ENCODE assay signal across 1 cellular context in genomic region chr6:17930321-17930993, GRCh38.
TF ChIP-seq lines count a peak whose summit lies in the region.

No MANE protein-coding gene starts in this region.

TF ChIP-seq in HepG2, 621 proteins besides CTCF, POLR2A, EP300 and RAD21 (continued from another document and continues in another):
- peak; percentile 75; the same call in 1 of the 2 replicates for TF ChIP-seq AHDC1 (CRISPR knock-in tag; IDR thresholded peaks at IDR 0.05; ENCODE audit: borderline replicate concordance)
- peak; percentile 64; the same call in 1 of the 2 replicates for TF ChIP-seq DPF2 (CRISPR knock-in tag; IDR thresholded peaks at IDR 0.05; ENCODE audit: borderline replicate concordance, low read depth)
- TF ChIP-seq NCOA2 (CRISPR knock-in tag; IDR thresholded peaks at IDR 0.05), result no peak
- TF ChIP-seq HCFC1 (IDR thresholded peaks at IDR 0.05; ENCODE audit: low read depth, low read length), result no peak
- peak; percentile 59 for TF ChIP-seq CEBPG (CRISPR knock-in tag; IDR thresholded peaks at IDR 0.05)
- TF ChIP-seq NR2C2 (CRISPR knock-in tag; IDR thresholded peaks at IDR 0.05; ENCODE audit: borderline replicate concordance), result peak; percentile 27; the same call in 1 of the 2 replicates
- peak; percentile 37; the same call in 1 of the 2 replicates for TF ChIP-seq ISL2 (CRISPR knock-in tag; IDR thresholded peaks at IDR 0.05)
- TF ChIP-seq FOXO1 (CRISPR knock-in tag; IDR thresholded peaks at IDR 0.05), result peak; percentile 49; the same call in 1 of the 2 replicates
- peak; percentile 42; the same call in 1 of the 2 replicates for TF ChIP-seq FOXA1 (IDR thresholded peaks at IDR 0.05)
- peak; percentile 61 for TF ChIP-seq FOXA1 (CRISPR knock-in tag; IDR thresholded peaks at IDR 0.05)
- TF ChIP-seq ZNF703 (CRISPR knock-in tag; IDR thresholded peaks at IDR 0.05; ENCODE audit: borderline replicate concordance), result no peak
- TF ChIP-seq ZBTB40 (IDR thresholded peaks at IDR 0.05), result no peak
- no peak for TF ChIP-seq ZBTB40 (CRISPR knock-in tag; IDR thresholded peaks at IDR 0.05)
- TF ChIP-seq ZNF629 (CRISPR knock-in tag; conservative IDR thresholded peaks at IDR 0.05), result no peak
- TF ChIP-seq HMGA1 (CRISPR knock-in tag; conservative IDR thresholded peaks at IDR 0.05), result no peak
- TF ChIP-seq ZNF468 (CRISPR knock-in tag; IDR thresholded peaks at IDR 0.05), result no peak
- TF ChIP-seq, protein P1, sequence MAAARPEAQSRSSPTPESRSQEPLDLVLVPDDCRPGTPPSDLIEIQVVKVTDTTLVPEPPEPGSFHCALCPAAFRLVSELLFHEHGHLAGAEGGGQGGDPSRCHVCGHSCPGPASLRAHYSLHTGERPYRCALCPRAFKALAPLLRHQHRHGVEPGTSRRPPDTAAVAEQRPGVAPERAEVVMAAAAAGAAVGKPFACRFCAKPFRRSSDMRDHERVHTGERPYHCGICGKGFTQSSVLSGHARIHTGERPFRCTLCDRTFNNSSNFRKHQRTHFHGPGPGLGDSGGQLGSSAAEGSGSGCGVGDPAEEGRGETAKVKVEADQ (CRISPR knock-in tag; IDR thresholded peaks at IDR 0.05; ENCODE audit: borderline replicate concordance), result no peak
- TF ChIP-seq RFX1 (IDR thresholded peaks at IDR 0.05), result no peak
- TF ChIP-seq FOXJ3 (CRISPR knock-in tag; IDR thresholded peaks at IDR 0.05; ENCODE audit: borderline replicate concordance), result peak; percentile 28; the same call in 1 of the 2 replicates
- 0 out of 2 replicates have a peak, but pooled peaks have one; percentile 39 for TF ChIP-seq LCORL (IDR thresholded peaks at IDR 0.05)
- peak; percentile 65; the same call in 1 of the 2 replicates for TF ChIP-seq LCORL (CRISPR knock-in tag; IDR thresholded peaks at IDR 0.05)
- TF ChIP-seq HMG20A (CRISPR knock-in tag; IDR thresholded peaks at IDR 0.05; ENCODE audit: borderline replicate concordance), result peak; percentile 60; the same call in 1 of the 2 replicates
- no peak for TF ChIP-seq SMARCC2 (IDR thresholded peaks at IDR 0.05)
- TF ChIP-seq, protein P2, sequence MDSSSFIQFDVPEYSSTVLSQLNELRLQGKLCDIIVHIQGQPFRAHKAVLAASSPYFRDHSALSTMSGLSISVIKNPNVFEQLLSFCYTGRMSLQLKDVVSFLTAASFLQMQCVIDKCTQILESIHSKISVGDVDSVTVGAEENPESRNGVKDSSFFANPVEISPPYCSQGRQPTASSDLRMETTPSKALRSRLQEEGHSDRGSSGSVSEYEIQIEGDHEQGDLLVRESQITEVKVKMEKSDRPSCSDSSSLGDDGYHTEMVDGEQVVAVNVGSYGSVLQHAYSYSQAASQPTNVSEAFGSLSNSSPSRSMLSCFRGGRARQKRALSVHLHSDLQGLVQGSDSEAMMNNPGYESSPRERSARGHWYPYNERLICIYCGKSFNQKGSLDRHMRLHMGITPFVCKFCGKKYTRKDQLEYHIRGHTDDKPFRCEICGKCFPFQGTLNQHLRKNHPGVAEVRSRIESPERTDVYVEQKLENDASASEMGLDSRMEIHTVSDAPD (CRISPR knock-in tag; IDR thresholded peaks at IDR 0.05), result peak; percentile 84; the same call in 1 of the 2 replicates
- peak; percentile 41 for TF ChIP-seq SAP130 (CRISPR knock-in tag; IDR thresholded peaks at IDR 0.05; ENCODE audit: low read depth)
- no peak for TF ChIP-seq ZNF17 (CRISPR knock-in tag; IDR thresholded peaks at IDR 0.05)
- TF ChIP-seq, protein P3, sequence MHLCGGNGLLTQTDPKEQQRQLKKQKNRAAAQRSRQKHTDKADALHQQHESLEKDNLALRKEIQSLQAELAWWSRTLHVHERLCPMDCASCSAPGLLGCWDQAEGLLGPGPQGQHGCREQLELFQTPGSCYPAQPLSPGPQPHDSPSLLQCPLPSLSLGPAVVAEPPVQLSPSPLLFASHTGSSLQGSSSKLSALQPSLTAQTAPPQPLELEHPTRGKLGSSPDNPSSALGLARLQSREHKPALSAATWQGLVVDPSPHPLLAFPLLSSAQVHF (CRISPR knock-in tag; IDR thresholded peaks at IDR 0.05), result no peak
- 0 out of 2 replicates have a peak, but pooled peaks have one; percentile 1 for TF ChIP-seq ZNF414 (CRISPR knock-in tag; IDR thresholded peaks at IDR 0.05)
- no peak for TF ChIP-seq ZNF567 (CRISPR knock-in tag; IDR thresholded peaks at IDR 0.05; ENCODE audit: borderline replicate concordance)
- TF ChIP-seq ZSCAN29 (CRISPR knock-in tag; conservative IDR thresholded peaks at IDR 0.05), result peak; percentile 92
- no peak for TF ChIP-seq KDM2A (CRISPR knock-in tag; IDR thresholded peaks at IDR 0.05; ENCODE audit: borderline replicate concordance, low read depth)
- no peak for TF ChIP-seq ZNF672 (CRISPR knock-in tag; IDR thresholded peaks at IDR 0.05)
- peak; percentile 63; the same call in 1 of the 2 replicates for TF ChIP-seq ZBTB43 (CRISPR knock-in tag; conservative IDR thresholded peaks at IDR 0.05)
- peak; percentile 34; the same call in 1 of the 2 replicates for TF ChIP-seq CREM (IDR thresholded peaks at IDR 0.05)
- no peak for TF ChIP-seq CREM (CRISPR knock-in tag; IDR thresholded peaks at IDR 0.05)
- no peak for TF ChIP-seq ZNF619 (CRISPR knock-in tag; IDR thresholded peaks at IDR 0.05)
- no peak for TF ChIP-seq MAZ (IDR thresholded peaks at IDR 0.05; ENCODE audit: borderline replicate concordance, low read depth, low read length)
- TF ChIP-seq MAZ (CRISPR knock-in tag; IDR thresholded peaks at IDR 0.05; ENCODE audit: low read depth), result no peak
- 0 out of 2 replicates have a peak, but pooled peaks have one; percentile 48 for TF ChIP-seq ZNF34 (CRISPR knock-in tag; IDR thresholded peaks at IDR 0.05; ENCODE audit: borderline replicate concordance)
- no peak for TF ChIP-seq E2F5 (CRISPR knock-in tag; conservative IDR thresholded peaks at IDR 0.05)
- peak; percentile 37 for TF ChIP-seq PHF21A (CRISPR knock-in tag; IDR thresholded peaks at IDR 0.05)
- no peak for TF ChIP-seq ZNF792 (CRISPR knock-in tag; IDR thresholded peaks at IDR 0.05)
